ENCODE assay signal across 15 cellular contexts in the genomic region with DNA sequence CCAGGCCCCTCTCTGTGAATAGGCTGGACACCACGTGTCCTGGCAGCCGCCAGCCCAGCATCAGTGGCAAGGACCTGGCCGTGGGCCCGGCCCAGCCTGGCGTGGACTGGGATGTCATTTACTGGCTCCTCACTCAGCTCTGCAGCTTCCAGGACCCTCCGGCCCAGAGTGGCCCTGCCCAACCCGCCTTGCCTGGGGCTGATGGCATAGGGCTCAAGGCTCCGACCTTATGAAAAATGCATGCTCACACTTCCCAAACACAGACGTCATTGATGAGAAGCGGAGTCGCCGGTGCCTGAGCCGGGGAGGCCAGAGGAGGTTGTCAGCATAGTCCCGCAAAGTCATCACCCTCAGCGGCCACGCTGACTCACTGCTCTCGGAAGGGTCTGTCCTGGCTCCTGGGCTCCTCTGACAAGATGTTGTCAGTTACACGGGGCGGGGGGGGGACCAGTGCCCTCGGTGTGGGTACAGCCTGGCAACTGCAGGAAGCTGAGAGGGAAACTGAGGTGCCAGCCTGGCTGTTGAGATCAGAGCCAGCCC. TPM values are rescaled to one million over a fixed set of nuclear protein-coding genes. Genes with fewer than 3 reads are reported as not detected.
A peak's percentile ranks its signal among the peaks of the same experiment; 100 is the strongest.
DNase-seq lines count a peak whose midpoint lies in the region; ATAC-seq and TF ChIP-seq lines count a peak whose summit lies in the region.
"Had no signal": no experiment of that assay in that cellular context is flagged by ENCODE, and none has a peak within 500 bp of the region (broad histone marks: within the 10 kb centered on the region; RNA-seq: fewer than 3 reads in every experiment).

No MANE protein-coding gene starts in this region.

- no peak overlapping the region for H3K14ac ChIP-seq in mesenchymal stem cell (ENCODE audit: low read length in 2 of 2)

- no peak overlapping the region for H3K4me3 ChIP-seq in AG10803 (ENCODE audit: low read length)
- H3K4me3 ChIP-seq in MG63 = no peak overlapping the region
- peak overlapping the region in 45 of 59 donors; percentile 6 to 59 (median 35) for H3K4me3 ChIP-seq in dorsolateral prefrontal cortex
- no peak overlapping the region for H3K4me3 ChIP-seq in mesenchymal stem cell (ENCODE audit: insufficient read depth in 1 of 2, low read depth in 1 of 2, low read length in 2 of 2)
- H3K4me3 ChIP-seq in HAP-1 = no peak overlapping the region
- H3K4me3 ChIP-seq: neural progenitor cell had no signal

- no peak overlapping the region for H4K8ac ChIP-seq in mesenchymal stem cell (ENCODE audit: low read length)

- H3K27me3 ChIP-seq in MG63 = no peaks in the 10 kb centered on the region
- H3K27me3 ChIP-seq in dorsolateral prefrontal cortex = no peaks in the 10 kb centered on the region
- peaks cover 0 to 28% of the 10 kb centered on the region in 2 experiments for H3K27me3 ChIP-seq in mesenchymal stem cell (ENCODE audit: control insufficient read depth in 1 of 2, insufficient read depth in 1 of 2, low read length in 2 of 2)
- no peaks in the 10 kb centered on the region for H3K27me3 ChIP-seq in HAP-1 (ENCODE audit: low read depth)
- H3K27me3 ChIP-seq: neural progenitor cell had no signal

- H2BK12ac ChIP-seq in mesenchymal stem cell (ENCODE audit: low read length in 2 of 2) = no peak overlapping the region

- no peak overlapping the region for H3K4me2 ChIP-seq in mesenchymal stem cell (ENCODE audit: low read length, poor library complexity, severe bottlenecking)
- H3K4me2 ChIP-seq: neural progenitor cell had no signal

- H3K9me3 Mint-ChIP-seq in nephron progenitor cell = peaks cover 3% of the 10 kb centered on the region
- H3K9me3 Mint-ChIP-seq: activated CD4-positive, alpha-beta memory T cell treated with anti-CD3 and anti-CD28 coated beads, Interleukin-2, amount 10 ng/mL, durations not matched to agents 7 days and 5 days; activated naive CD4-positive, alpha-beta T cell treated with anti-CD3 and anti-CD28 coated beads, Interleukin-2, amount 50 U/mL, for 72 hours; neural progenitor cell had no signal

- no peak overlapping the region for H3K18ac ChIP-seq in mesenchymal stem cell (ENCODE audit: low read depth in 1 of 2, low read length in 2 of 2)

- no peak overlapping the region for H3K27ac Mint-ChIP-seq in nephron progenitor cell
- H3K27ac Mint-ChIP-seq: activated CD4-positive, alpha-beta memory T cell treated with anti-CD3 and anti-CD28 coated beads, Interleukin-2, amount 10 ng/mL, durations not matched to agents 7 days and 5 days had no signal

- H3K9me3 ChIP-seq in MG63 = no peaks in the 10 kb centered on the region
- no peaks in the 10 kb centered on the region for H3K9me3 ChIP-seq in mesenchymal stem cell (ENCODE audit: control insufficient read depth, low read length)
- no peaks in the 10 kb centered on the region for H3K9me3 ChIP-seq in HAP-1

- H3K36me3 ChIP-seq in MG63 (no peaks in the 10 kb centered on the region), mesenchymal stem cell (ENCODE audit: control insufficient read depth in 1 of 2, insufficient read depth in 2 of 2, low read depth in 1 of 2, low read length in 2 of 2) (no peaks in the 10 kb centered on the region), HAP-1 (replicated peaks) (no peaks in the 10 kb centered on the region)
- H3K36me3 ChIP-seq: neural progenitor cell had no signal

- no peak overlapping the region for H3K4me3 Mint-ChIP-seq in nephron progenitor cell
- H3K4me3 Mint-ChIP-seq: activated CD4-positive, alpha-beta memory T cell treated with anti-CD3 and anti-CD28 coated beads, Interleukin-2, amount 10 ng/mL, durations not matched to agents 7 days and 5 days; neural progenitor cell had no signal

- DNase-seq in AG10803 (ENCODE audit: low read depth) (peak; percentile 11), MG63 (peak; percentile 58), dorsolateral prefrontal cortex (peak; percentile 69 to 88 (median 86)), mesenchymal stem cell (peak; percentile 66), GOT3 (lab: John Stamatoyannopoulos, UW) (no peak), nephron progenitor cell (no peak), HAP-1 (ENCODE audit: low spot score in 2 of 2) (no peak)
- DNase-seq: activated CD4-positive, alpha-beta memory T cell treated with anti-CD3 and anti-CD28 coated beads, Interleukin-2, amount 10 ng/mL, durations not matched to agents 7 days and 5 days; effector memory CD4-positive, alpha-beta T cell; NCI-H774; stimulated activated CD4-positive, alpha-beta T cell treated with anti-CD3 and anti-CD28 coated beads, Interleukin-4, amount 100 ng/mL, for 24 hours had no signal

- no peak for ATAC-seq in HG03135 (IDR thresholded peaks at IDR 0.05; ENCODE audit: unreplicated experiment)
- ATAC-seq: activated naive CD4-positive, alpha-beta T cell treated with anti-CD3 and anti-CD28 coated beads, Interleukin-2, amount 50 U/mL, for 72 hours had no signal

- H3K23ac ChIP-seq in mesenchymal stem cell (ENCODE audit: low read length in 2 of 2) = no peak overlapping the region

- no peak overlapping the region for H3K9ac ChIP-seq in mesenchymal stem cell (ENCODE audit: low read length)
- H3K9ac ChIP-seq: neural progenitor cell had no signal

- 69% methylated on average over 19 of the region's 20 CpGs for WGBS in mesenchymal stem cell

- H3K4me1 ChIP-seq in mesenchymal stem cell (ENCODE audit: control insufficient read depth, insufficient read depth, low read depth, low read length) (peaks cover 20% of the 10 kb centered on the region), HAP-1 (no peaks in the 10 kb centered on the region)

- peak overlapping the region in 52 of 59 donors; percentile 9 to 86 (median 70) for H3K27ac ChIP-seq in dorsolateral prefrontal cortex
- H3K27ac ChIP-seq in mesenchymal stem cell (ENCODE audit: low read length, poor library complexity, severe bottlenecking) = no peak overlapping the region
- H3K27ac ChIP-seq: neural progenitor cell had no signal

- H3K79me1 ChIP-seq in mesenchymal stem cell (replicated peaks; ENCODE audit: low read length, poor library complexity, severe bottlenecking) = no peaks in the 10 kb centered on the region

- no peaks in the 10 kb centered on the region for H3K36me3 Mint-ChIP-seq in nephron progenitor cell (ENCODE audit: low read depth)
- H3K36me3 Mint-ChIP-seq: activated naive CD4-positive, alpha-beta T cell treated with anti-CD3 and anti-CD28 coated beads, Interleukin-2, amount 50 U/mL, for 72 hours; neural progenitor cell had no signal

- in situ Hi-C loops in HAP-1 (cut with MboI; ENCODE audit: low sequenced_read_pairs) = no loop called here

- H3K4ac ChIP-seq in mesenchymal stem cell (ENCODE audit: low read depth in 1 of 2, low read length in 2 of 2) = no peak overlapping the region

- H2BK15ac ChIP-seq in mesenchymal stem cell (ENCODE audit: low read depth, poor library complexity, severe bottlenecking) = no peak overlapping the region

- no peak overlapping the region for H2BK120ac ChIP-seq in mesenchymal stem cell (ENCODE audit: low read depth, low read length)

- H2BK5ac ChIP-seq in mesenchymal stem cell (ENCODE audit: low read depth, low read length, poor library complexity, severe bottlenecking) = no peak overlapping the region

- H3K4me1 Mint-ChIP-seq in nephron progenitor cell = peaks cover 19% of the 10 kb centered on the region
- H3K4me1 Mint-ChIP-seq: activated CD4-positive, alpha-beta memory T cell treated with anti-CD3 and anti-CD28 coated beads, Interleukin-2, amount 10 ng/mL, durations not matched to agents 7 days and 5 days had no signal

- no peak overlapping the region for H2AK5ac ChIP-seq in mesenchymal stem cell (ENCODE audit: low read length, severe bottlenecking)

- no peak overlapping the region for H4K91ac ChIP-seq in mesenchymal stem cell (ENCODE audit: low read length)

- intact Hi-C loops in dorsolateral prefrontal cortex (cut with DNase I) = no loop called here

- TF ChIP-seq CTCF in AG10803 (conservative IDR thresholded peaks at IDR 0.05; ENCODE audit: low read length) (no peak), dorsolateral prefrontal cortex (IDR thresholded peaks at IDR 0.05 in 54 of 56, conservative IDR thresholded peaks at IDR 0.05 in 2 of 56; ENCODE audit: low read depth in 1 of 56, partially characterized antibody in 56 of 56) (peak in 1 of 56 donors; percentile 14), nephron progenitor cell (IDR thresholded peaks at IDR 0.05) (no peak)

- peaks cover 13% of the 10 kb centered on the region for H3K27me3 Mint-ChIP-seq in nephron progenitor cell (ENCODE audit: low read depth, poor library complexity)

- no peak overlapping the region for H2AFZ ChIP-seq in mesenchymal stem cell (ENCODE audit: low read depth, low read length)

RNA-seq across cellular contexts. Expression of gene CFAP99, which starts 14.3 kb away (rescaled TPM):
- not detected in 2 replicates for total RNA-seq in MG63 (2014; rRNA removed; shearing (Covaris generic); ENCODE audit: low replicate concordance)
- 1 to 10 TPM in 90 of 120 experiments, under 1 TPM in 30; 0.28 to 3.7 (median 1.4) TPM for total RNA-seq in dorsolateral prefrontal cortex
- 0.03 TPM for polyA plus RNA-seq in mesenchymal stem cell (2013, experiment 1 of 2)
- not detected for polyA plus RNA-seq in mesenchymal stem cell (2013, experiment 2 of 2)
- total RNA-seq: activated naive CD4-positive, alpha-beta T cell treated with anti-CD3 and anti-CD28 coated beads, Interleukin-2, amount 50 U/mL, for 72 hours; subcutaneous adipose tissue had no signal

RNA-seq across cellular contexts. Expression of gene ZFYVE28, which starts 14.6 kb away (rescaled TPM):
- 1.5 and 3.1 TPM in 2 replicates for total RNA-seq in MG63 (2014; rRNA removed; shearing (Covaris generic); ENCODE audit: low replicate concordance)
- 10 to 100 TPM; 26.2 to 99.8 (median 65.5) TPM for total RNA-seq in dorsolateral prefrontal cortex
- polyA plus RNA-seq in mesenchymal stem cell (2013, experiment 1 of 2) = 1.0 TPM
- polyA plus RNA-seq in mesenchymal stem cell (2013, experiment 2 of 2) = 1.2 TPM

RNA-seq across cellular contexts. Expression of gene RNF4, which starts 35.8 kb away (rescaled TPM):
- total RNA-seq in MG63 (2014; rRNA removed; shearing (Covaris generic); ENCODE audit: low replicate concordance) = 39.8 and 44.8 TPM in 2 replicates
- total RNA-seq in dorsolateral prefrontal cortex = 10 to 100 TPM; 40.7 to 76.3 (median 56.4) TPM
- 50.8 TPM for polyA plus RNA-seq in mesenchymal stem cell (2013, experiment 1 of 2)
- 49.7 TPM for polyA plus RNA-seq in mesenchymal stem cell (2013, experiment 2 of 2)

Comparison
In these comparisons a context has a peak if more than half of its experiments do, and no peak if none do; other contexts are left out.
1. DNase-seq: peak in AG10803 (single experiment), MG63 (single experiment), dorsolateral prefrontal cortex (10 of 10) and mesenchymal stem cell (single experiment); none in GOT3 (single experiment), nephron progenitor cell (single experiment) and HAP-1 (0 of 2).
2. H3K4me3 ChIP-seq: peak in dorsolateral prefrontal cortex (45 of 59); none in AG10803 (single experiment), MG63 (single experiment), mesenchymal stem cell (0 of 2) and HAP-1 (single experiment).